1 cellular context compared by ENCODE assay signal in genomic region chr9:100515578-100516494, GRCh38.
TF ChIP-seq lines count a peak whose summit lies in the region.

No MANE protein-coding gene starts in this region.

TF ChIP-seq in H1, 55 proteins besides CTCF, POLR2A, EP300 and RAD21:
- TF ChIP-seq NRF1 (IDR thresholded peaks at IDR 0.05; ENCODE audit: low read depth, low read length) (no peak), RBBP5 (IDR thresholded peaks at IDR 0.05; ENCODE audit: borderline replicate concordance, low read depth, low read length) (no peak), RFX5 (IDR thresholded peaks at IDR 0.05; ENCODE audit: borderline replicate concordance, low read depth, low read length) (no peak), BCL11A (IDR thresholded peaks at IDR 0.05; ENCODE audit: low read depth in 2 of 2, low read length in 2 of 2) (no peak), CEBPB (IDR thresholded peaks at IDR 0.05; ENCODE audit: low read depth, low read length) (peak; percentile 66; the same call in 1 of the 2 replicates), TCF12 (IDR thresholded peaks at IDR 0.05; ENCODE audit: low read depth, low read length) (no peak), GABPA (IDR thresholded peaks at IDR 0.05; ENCODE audit: borderline replicate concordance, insufficient read depth, low read length) (no peak)
